ENCODE assay signal across 1 cellular context in genomic region chr9:95815153-95815552, GRCh38.
TF ChIP-seq lines count a peak whose summit lies in the region.

No MANE protein-coding gene starts in this region.

TF ChIP-seq in HCT116, 20 proteins besides CTCF, POLR2A, EP300 and RAD21 (continued from another document):
- no peak for TF ChIP-seq REST (IDR thresholded peaks at IDR 0.05; ENCODE audit: low read depth)
- no peak for TF ChIP-seq ZNF274 (IDR thresholded peaks at IDR 0.05; ENCODE audit: low read depth, low read length)
